In genomic region chr11:68533945-68534344, GRCh38 we compare ENCODE assay signal across 27 cellular contexts.
A peak's percentile ranks its signal among the peaks of the same experiment; 100 is the strongest.
DNase-seq lines count a peak whose midpoint lies in the region; ATAC-seq and TF ChIP-seq lines count a peak whose summit lies in the region.
"Had no signal": no experiment of that assay in that cellular context is flagged by ENCODE, and none has a peak within 500 bp of the region (broad histone marks: within the 10 kb centered on the region; RNA-seq: fewer than 3 reads in every experiment).

No MANE protein-coding gene starts in this region.

- in situ Hi-C loops in gastrocnemius medialis (cut with MboI; ENCODE audit: low sequenced_read_pairs in 4 of 4): no loop called here

- H3K27me3 ChIP-seq in endodermal cell (ENCODE audit: control insufficient read depth, insufficient read depth, low read length, poor library complexity, severe bottlenecking) (no peaks in the 10 kb centered on the region), gastrocnemius medialis (no peaks in the 10 kb centered on the region)
- H3K27me3 ChIP-seq: BLaER1 treated with 17β-estradiol and CSF1 and Interleukin-3, amounts not matched to agents 10 nM and 100 nM; gastroesophageal sphincter; suprapubic skin; vagina had no signal

- TF ChIP-seq POLR2A in gastrocnemius medialis (IDR thresholded peaks at IDR 0.05): no peak

- H3K36me3 Mint-ChIP-seq in activated naive CD4-positive, alpha-beta T cell treated with anti-CD3 and anti-CD28 coated beads for 36 hours (ENCODE audit: low read depth): peaks cover 25% of the 10 kb centered on the region
- H3K36me3 Mint-ChIP-seq in T-helper 17 cell (ENCODE audit: low read depth): peaks cover 4% of the 10 kb centered on the region
- H3K36me3 Mint-ChIP-seq in endodermal cell (ENCODE audit: low read depth): peaks cover 26% of the 10 kb centered on the region

- no peak overlapping the region for H3K9ac ChIP-seq in endodermal cell (ENCODE audit: extremely low read depth, low read length, poor library complexity, severe bottlenecking)
- H3K9ac ChIP-seq: BLaER1 treated with 17β-estradiol and CSF1 and Interleukin-3, amounts not matched to agents 10 nM and 100 nM had no signal

- H3K27me3 Mint-ChIP-seq in activated naive CD4-positive, alpha-beta T cell treated with anti-CD3 and anti-CD28 coated beads for 36 hours (ENCODE audit: low read depth): no peaks in the 10 kb centered on the region
- H3K27me3 Mint-ChIP-seq in T-helper 17 cell: no peaks in the 10 kb centered on the region
- no peaks in the 10 kb centered on the region for H3K27me3 Mint-ChIP-seq in endodermal cell (ENCODE audit: insufficient read depth)
- H3K27me3 Mint-ChIP-seq: activated B cell treated with CpG ODN at 0.5 μM for 24 hours; activated CD8-positive, alpha-beta memory T cell treated with anti-CD3 and anti-CD28 coated beads, Interleukin-2, amount 10 ng/mL, durations not matched to agents 7 days and 5 days had no signal

- no peaks in the 10 kb centered on the region for H3K9me3 ChIP-seq in T-helper 17 cell (ENCODE audit: control insufficient read depth, low read length, poor library complexity, severe bottlenecking)
- H3K9me3 ChIP-seq in endodermal cell (ENCODE audit: control insufficient read depth, low read length): no peaks in the 10 kb centered on the region
- H3K9me3 ChIP-seq in gastrocnemius medialis: no peaks in the 10 kb centered on the region
- H3K9me3 ChIP-seq: BLaER1 treated with 17β-estradiol and CSF1 and Interleukin-3, amounts not matched to agents 10 nM and 100 nM; gastroesophageal sphincter; suprapubic skin; vagina had no signal

- H3K36me3 ChIP-seq in endodermal cell (ENCODE audit: control insufficient read depth, insufficient read depth, low read length) (peaks cover 70% of the 10 kb centered on the region), gastrocnemius medialis (peaks cover 0 to 13% of the 10 kb centered on the region in 2 donors)

- H3K4me3 ChIP-seq in endodermal cell (ENCODE audit: low read length) (no peak overlapping the region), gastrocnemius medialis (no peak overlapping the region)
- H3K4me3 ChIP-seq: BLaER1 treated with 17β-estradiol and CSF1 and Interleukin-3, amounts not matched to agents 10 nM and 100 nM; gastroesophageal sphincter; suprapubic skin; vagina had no signal

- CTCF ChIA-PET in activated naive CD4-positive, alpha-beta T cell treated with anti-CD3 and anti-CD28 coated beads for 36 hours (lab: Charles Lee): no interaction called here

- ATAC-seq in T-helper 17 cell (no peak), gastrocnemius medialis (no peak), HG03108 (IDR thresholded peaks at IDR 0.05; ENCODE audit: unreplicated experiment) (no peak), HG03520 (IDR thresholded peaks at IDR 0.05; ENCODE audit: unreplicated experiment) (no peak)
- ATAC-seq: activated CD8-positive, alpha-beta memory T cell treated with anti-CD3 and anti-CD28 coated beads, Interleukin-2, amount 10 ng/mL, durations not matched to agents 7 days and 5 days; esophagus mucosa; gastroesophageal sphincter; Panc1 had no signal

- no peak overlapping the region for H3K27ac ChIP-seq in endodermal cell (ENCODE audit: low read depth, low read length)
- peak overlapping the region; percentile 84 to 86 (median 85) for H3K27ac ChIP-seq in gastrocnemius medialis
- H3K27ac ChIP-seq in caudate nucleus (ENCODE audit: low read depth, low read length): no peak overlapping the region
- H3K27ac ChIP-seq: gastroesophageal sphincter, suprapubic skin, vagina had no signal

- no peak for TF ChIP-seq CTCF in endodermal cell (conservative IDR thresholded peaks at IDR 0.05)
- no peak for TF ChIP-seq CTCF in gastrocnemius medialis (IDR thresholded peaks at IDR 0.05 in 4 of 5, conservative IDR thresholded peaks at IDR 0.05 in 1 of 5)

- WGBS in endodermal cell (ENCODE audit: insufficient coverage in 1 of 2, insufficient read length in 1 of 2), 2 experiments: 92 to 100% methylated on average over 1 to 7 of the region's 7 CpGs

- intact Hi-C loops in activated naive CD4-positive, alpha-beta T cell treated with anti-CD3 and anti-CD28 coated beads for 36 hours (cut with micrococcal nuclease): no loop called here
- intact Hi-C loops in gastrocnemius medialis (cut with DNase I; ENCODE audit: low total_unique reads): no loop called here

- H3K4me3 Mint-ChIP-seq in activated naive CD4-positive, alpha-beta T cell treated with anti-CD3 and anti-CD28 coated beads for 36 hours: no peak overlapping the region
- H3K4me3 Mint-ChIP-seq in T-helper 17 cell (no peak overlapping the region), endodermal cell (no peak overlapping the region)
- H3K4me3 Mint-ChIP-seq: activated B cell treated with CpG ODN at 0.5 μM for 24 hours; activated CD8-positive, alpha-beta memory T cell treated with anti-CD3 and anti-CD28 coated beads, Interleukin-2, amount 10 ng/mL, durations not matched to agents 7 days and 5 days; nephron; T-helper 2 cell treated with Interferon-gamma antibody and Interleukin-4, amounts not matched to agents 5 μg/mL and 100 μg/mL, for 36 hours had no signal

- H3K27ac Mint-ChIP-seq in activated naive CD4-positive, alpha-beta T cell treated with anti-CD3 and anti-CD28 coated beads for 36 hours: peak overlapping the region; percentile 74
- H3K27ac Mint-ChIP-seq in T-helper 17 cell (peak overlapping the region; percentile 37), endodermal cell (peak overlapping the region; percentile 59)
- H3K27ac Mint-ChIP-seq: activated B cell treated with CpG ODN at 0.5 μM for 24 hours; activated CD8-positive, alpha-beta memory T cell treated with anti-CD3 and anti-CD28 coated beads, Interleukin-2, amount 10 ng/mL, durations not matched to agents 7 days and 5 days; nephron; T-helper 2 cell treated with Interferon-gamma antibody and Interleukin-4, amounts not matched to agents 5 μg/mL and 100 μg/mL, for 36 hours had no signal

- H3K4me1 ChIP-seq in endodermal cell (ENCODE audit: control insufficient read depth, insufficient read depth, low read length): peaks cover 4% of the 10 kb centered on the region
- peaks cover 90 to 92% of the 10 kb centered on the region in 2 donors for H3K4me1 ChIP-seq in gastrocnemius medialis

- H3K4me1 Mint-ChIP-seq in activated naive CD4-positive, alpha-beta T cell treated with anti-CD3 and anti-CD28 coated beads for 36 hours (ENCODE audit: low read depth): peaks cover 58% of the 10 kb centered on the region
- H3K4me1 Mint-ChIP-seq in T-helper 17 cell: peaks cover 47% of the 10 kb centered on the region
- H3K4me1 Mint-ChIP-seq in endodermal cell: peaks cover 21% of the 10 kb centered on the region

- DNase-seq in activated naive CD4-positive, alpha-beta T cell treated with anti-CD3 and anti-CD28 coated beads for 36 hours: no peak
- DNase-seq in activated naive CD4-positive, alpha-beta T cell (lab: John Stamatoyannopoulos, UW): no peak
- DNase-seq in T-helper 17 cell: no peak
- no peak for DNase-seq in endodermal cell
- no peak for DNase-seq in gastrocnemius medialis
- no peak for DNase-seq in caudate nucleus (lab: John Stamatoyannopoulos, UW)
- DNase-seq: activated B cell treated with CpG ODN at 0.5 μM for 24 hours; activated CD8-positive, alpha-beta memory T cell treated with anti-CD3 and anti-CD28 coated beads, Interleukin-2, amount 10 ng/mL, durations not matched to agents 7 days and 5 days; activated gamma-delta T cell; anterior cingulate cortex; DMS153; kidney glomerular epithelial cell; mesendoderm; NCI-H1417; NK-92 treated with Interleukin-12 subunit alpha and Interleukin-12 subunit beta, amount 100 ng/mL, for 24 hours; small intestine; stimulated activated CD4-positive, alpha-beta T cell treated with anti-CD3 and anti-CD28 coated beads, Interleukin-4, amount 100 ng/mL, for 4 hours had no signal

- no peaks in the 10 kb centered on the region for H3K9me3 Mint-ChIP-seq in activated naive CD4-positive, alpha-beta T cell treated with anti-CD3 and anti-CD28 coated beads for 36 hours
- no peaks in the 10 kb centered on the region for H3K9me3 Mint-ChIP-seq in endodermal cell
- H3K9me3 Mint-ChIP-seq: activated B cell treated with CpG ODN at 0.5 μM for 24 hours; nephron; T-helper 2 cell treated with Interferon-gamma antibody and Interleukin-4, amounts not matched to agents 5 μg/mL and 100 μg/mL, for 36 hours had no signal

Comparison
In these comparisons a context has a peak if more than half of its experiments do, and no peak if none do; other contexts are left out.
1. H3K27ac ChIP-seq: peak in gastrocnemius medialis (4 of 4); none in endodermal cell (single experiment) and caudate nucleus (single experiment).
2. Peak in every context shown above with its lines, with median percentiles within 50 percentile points of each other: H3K27ac Mint-ChIP-seq.